Comparison of ENCODE assay signal across 25 cellular contexts in the genomic region with DNA sequence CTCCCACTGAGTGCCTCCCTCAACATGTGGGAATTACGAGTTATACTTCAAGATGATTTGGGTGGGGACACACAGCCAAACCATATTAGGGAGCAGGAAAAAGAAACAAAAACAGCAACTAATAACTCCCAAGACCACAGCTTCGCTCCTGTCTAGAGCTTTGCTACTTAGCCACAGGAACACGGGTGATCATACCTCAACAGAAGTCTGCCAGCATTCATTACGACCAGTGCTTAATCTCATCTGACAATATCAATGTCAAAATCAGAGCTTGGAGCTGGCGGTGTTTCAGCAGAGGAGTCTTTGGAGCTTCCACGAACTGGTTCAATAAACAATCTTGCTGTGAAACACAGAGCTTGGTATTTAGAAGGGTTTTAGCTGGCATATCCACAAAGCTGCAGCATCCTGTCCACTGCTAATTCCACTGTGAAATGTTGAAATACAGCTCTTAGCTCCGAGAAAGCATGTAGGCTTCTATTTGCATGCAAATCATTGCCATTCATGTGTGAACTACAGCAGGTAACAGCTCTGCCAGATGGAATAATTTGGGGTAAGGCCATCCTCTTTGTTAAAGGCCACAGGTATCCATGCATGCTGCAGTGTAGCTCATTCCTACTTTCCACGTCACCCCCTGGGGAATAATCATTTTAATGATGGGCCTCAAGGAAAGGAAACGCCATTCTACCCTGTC.
DNase-seq lines count a peak whose midpoint lies in the region; FAIRE-seq and TF ChIP-seq lines count a peak whose summit lies in the region.
"Had no signal": no experiment of that assay in that cellular context is flagged by ENCODE, and none has a peak within 500 bp of the region (broad histone marks: within the 10 kb centered on the region; RNA-seq: fewer than 3 reads in every experiment).

No MANE protein-coding gene starts in this region.

- DNase-seq in NCI-H82 (lab: John Stamatoyannopoulos, UW) (peak; percentile 11), NCI-H82 treated with DMSO at 0.1 percent for 48 hours (lab: John Stamatoyannopoulos, UW; ENCODE audit: unreplicated experiment) (no peak), NCI-H69 (lab: John Stamatoyannopoulos, UW) (peak; percentile 76), endothelial cell of umbilical vein (ENCODE audit: low read depth, low spot score) (no peak), smooth muscle cell (lab: John Stamatoyannopoulos, UW; ENCODE audit: unreplicated experiment) (no peak), GM10266 (ENCODE audit: extremely low spot score) (no peak), SJCRH30 (no peak), NK-92 (lab: John Stamatoyannopoulos, UW; ENCODE audit: unreplicated experiment) (no peak)
- DNase-seq: 8988T; activated CD8-positive, alpha-beta T cell treated with anti-CD3 and anti-CD28 coated beads for 36 hours; activated effector memory CD4-positive, alpha-beta T cell treated with anti-CD3 and anti-CD28 coated beads, Interleukin-2, amount 50 U/mL, for 16 hours; activated T-cell treated with anti-CD3 and anti-CD28 coated beads for 4 hours; brain microvascular endothelial cell; CD8-positive, alpha-beta memory T cell; effector CD8-positive, alpha-beta T cell; gastrocnemius medialis; left colon; NCI-H1694 treated with DMSO at 0.1 percent for 48 hours; occipital lobe; stimulated activated CD4-positive, alpha-beta T cell treated with anti-CD3 and anti-CD28 coated beads, Interleukin-12 subunit alpha, Interleukin-12 subunit beta, amount 100 ng/mL, for 4 hours; SW 1271; tibial artery had no signal

- H2AFZ ChIP-seq in endothelial cell of umbilical vein (ENCODE audit: low read depth, low read length) (no peak overlapping the region), smooth muscle cell (ENCODE audit: low read depth) (no peak overlapping the region)

- no peak overlapping the region for H3K4me2 ChIP-seq in endothelial cell of umbilical vein (ENCODE audit: insufficient read depth, low read length)
- H3K4me2 ChIP-seq in smooth muscle cell: peak overlapping the region; percentile 77

- no peaks in the 10 kb centered on the region for H3K36me3 ChIP-seq in endothelial cell of umbilical vein (ENCODE audit: control insufficient read depth in 2 of 2, extremely low read depth in 1 of 2, insufficient read depth in 2 of 2, low read length in 2 of 2)
- H3K36me3 ChIP-seq in smooth muscle cell (ENCODE audit: low read depth): no peaks in the 10 kb centered on the region
- no peaks in the 10 kb centered on the region for H3K36me3 ChIP-seq in SJCRH30
- H3K36me3 ChIP-seq: brain microvascular endothelial cell, esophagus muscularis mucosa, gastrocnemius medialis, tibial artery had no signal

- peak; percentile 37 for FAIRE-seq in endothelial cell of umbilical vein (lab: Jason Lieb, UNC)

- no peaks in the 10 kb centered on the region for H3K27me3 ChIP-seq in endothelial cell of umbilical vein (ENCODE audit: control insufficient read depth in 2 of 2, insufficient read depth in 2 of 2, low read length in 2 of 2)
- H3K27me3 ChIP-seq in smooth muscle cell (ENCODE audit: low read depth): no peaks in the 10 kb centered on the region
- H3K27me3 ChIP-seq in SJCRH30: no peaks in the 10 kb centered on the region
- H3K27me3 ChIP-seq: brain microvascular endothelial cell, esophagus muscularis mucosa, gastrocnemius medialis, tibial artery had no signal

- H4K20me1 ChIP-seq in endothelial cell of umbilical vein (replicated peaks; ENCODE audit: control insufficient read depth, extremely low read depth, insufficient read depth, low read length) (no peaks in the 10 kb centered on the region), smooth muscle cell (ENCODE audit: low read depth) (no peaks in the 10 kb centered on the region)

- no peaks in the 10 kb centered on the region for H3K9me1 ChIP-seq in endothelial cell of umbilical vein (replicated peaks; ENCODE audit: control insufficient read depth, extremely low read depth, insufficient read depth, low read length)

- TF ChIP-seq POLR2A in endothelial cell of umbilical vein (IDR thresholded peaks at IDR 0.05; ENCODE audit: low read depth, low read length): no peak

- WGBS in smooth muscle cell (ENCODE audit: low lambda C conversion rate): 24% methylated on average over 9 of the region's 9 CpGs

- POLR2A ChIA-PET in endothelial cell of umbilical vein (lab: Charles Lee): no interaction called here

- intact Hi-C loops in endothelial cell of umbilical vein (cut with micrococcal nuclease): no loop called here

- CTCF ChIA-PET in endothelial cell of umbilical vein (lab: Charles Lee): interaction anchor here (1.1 kb wide), 1 partner anchor 19 kb away, joined by 3 read pairs; no protein-coding TSS in a partner anchor

- no peak overlapping the region for H3K27ac ChIP-seq in endothelial cell of umbilical vein (ENCODE audit: insufficient read depth, low read depth, low read length)
- no peak overlapping the region for H3K27ac ChIP-seq in smooth muscle cell (ENCODE audit: low read depth)
- no peak overlapping the region for H3K27ac ChIP-seq in SJCRH30
- H3K27ac ChIP-seq: brain microvascular endothelial cell, esophagus muscularis mucosa, gastrocnemius medialis, HL-60, RWPE1, tibial artery had no signal

- dilution Hi-C loops in endothelial cell of umbilical vein (cut with MboI; ENCODE audit: extremely low pct_ligation_motif_present, low sequenced_read_pairs): no loop called here

- no TSS peak for BruUV-seq in endothelial cell of umbilical vein (replicated peaks; lab: Mats Ljungman, UMichigan)

- H3K79me2 ChIP-seq in endothelial cell of umbilical vein (ENCODE audit: control insufficient read depth, insufficient read depth, low read length) (no peaks in the 10 kb centered on the region), smooth muscle cell (ENCODE audit: low read depth) (no peaks in the 10 kb centered on the region)

- H3K4me1 ChIP-seq in endothelial cell of umbilical vein (ENCODE audit: control insufficient read depth, extremely low read depth, insufficient read depth, low read length): no peaks in the 10 kb centered on the region
- H3K4me1 ChIP-seq in smooth muscle cell (ENCODE audit: low read depth): peaks cover 6% of the 10 kb centered on the region
- no peaks in the 10 kb centered on the region for H3K4me1 ChIP-seq in SJCRH30
- H3K4me1 ChIP-seq: esophagus muscularis mucosa, gastrocnemius medialis, tibial artery had no signal

- no peaks in the 10 kb centered on the region for H3F3A ChIP-seq in smooth muscle cell (ENCODE audit: low read depth)

- H3K9me3 ChIP-seq in endothelial cell of umbilical vein (replicated peaks; ENCODE audit: control insufficient read depth, insufficient read depth, low read length) (no peaks in the 10 kb centered on the region), smooth muscle cell (replicated peaks; ENCODE audit: low read depth) (no peaks in the 10 kb centered on the region), SJCRH30 (replicated peaks) (no peaks in the 10 kb centered on the region)
- H3K9me3 ChIP-seq: esophagus muscularis mucosa, gastrocnemius medialis, tibial artery had no signal

- TF ChIP-seq CTCF in endothelial cell of umbilical vein (IDR thresholded peaks at IDR 0.05; ENCODE audit: extremely low read depth in 1 of 2, insufficient read depth in 1 of 2, low read depth in 1 of 2, low read length in 2 of 2): no peak
- no peak for TF ChIP-seq CTCF in smooth muscle cell (IDR thresholded peaks at IDR 0.05; ENCODE audit: borderline replicate concordance, insufficient read depth, poor library complexity, severe bottlenecking)
- TF ChIP-seq CTCF in GM10266 (IDR thresholded peaks at IDR 0.05; ENCODE audit: control insufficient read depth, insufficient read depth, low read depth, missing control alignments): no peak

- H3K9ac ChIP-seq in endothelial cell of umbilical vein (replicated peaks; ENCODE audit: extremely low read depth, insufficient read depth, low read length) (no peak overlapping the region), smooth muscle cell (ENCODE audit: low read depth) (no peak overlapping the region)

- H3K4me3 ChIP-seq in endothelial cell of umbilical vein (replicated peaks in 1 of 3; ENCODE audit: insufficient read depth in 1 of 3, low read depth in 1 of 3, low read length in 3 of 3): no peak overlapping the region
- H3K4me3 ChIP-seq in smooth muscle cell: no peak overlapping the region
- no peak overlapping the region for H3K4me3 ChIP-seq in SJCRH30
- H3K4me3 ChIP-seq: esophagus muscularis mucosa, gastrocnemius medialis, tibial artery had no signal

TF ChIP-seq in endothelial cell of umbilical vein, 7 proteins besides CTCF, POLR2A, EP300 and RAD21:
- TF ChIP-seq EZH2 (IDR thresholded peaks at IDR 0.05; ENCODE audit: borderline replicate concordance, low read depth, low read length, severe bottlenecking) (no peak), MYC (IDR thresholded peaks at IDR 0.05; ENCODE audit: low read depth, low read length) (no peak), JUN (IDR thresholded peaks at IDR 0.05; ENCODE audit: borderline replicate concordance, insufficient read depth, insufficient read length, low read depth) (no peak), POLR2AphosphoS5 (IDR thresholded peaks at IDR 0.05; ENCODE audit: insufficient read depth, low read depth, low read length) (no peak), FOS (IDR thresholded peaks at IDR 0.05; ENCODE audit: borderline replicate concordance, insufficient read depth, low read length) (no peak), GATA2 (IDR thresholded peaks at IDR 0.05; ENCODE audit: insufficient read depth, insufficient read length, low read depth, low read length) (no peak)
- TF ChIP-seq, protein P1, sequence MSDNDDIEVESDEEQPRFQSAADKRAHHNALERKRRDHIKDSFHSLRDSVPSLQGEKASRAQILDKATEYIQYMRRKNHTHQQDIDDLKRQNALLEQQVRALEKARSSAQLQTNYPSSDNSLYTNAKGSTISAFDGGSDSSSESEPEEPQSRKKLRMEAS (IDR thresholded peaks at IDR 0.05; ENCODE audit: insufficient read depth, insufficient read length): no peak

Comparison
In these comparisons a context has a peak if more than half of its experiments do, and no peak if none do; other contexts are left out.
1. DNase-seq: peak in NCI-H82 (single experiment) and NCI-H69 (single experiment); none in NCI-H82 treated with DMSO at 0.1 percent for 48 hours (single experiment), endothelial cell of umbilical vein (single experiment), smooth muscle cell (single experiment), GM10266 (single experiment), SJCRH30 (0 of 2) and NK-92 (single experiment).